25 cellular contexts compared by ENCODE assay signal in genomic region chr17:79498854-79499253, GRCh38.
"Had no signal": no experiment of that assay in that cellular context is flagged by ENCODE, and none has a peak within 500 bp of the region (broad histone marks: within the 10 kb centered on the region; RNA-seq: fewer than 3 reads in every experiment).

No MANE protein-coding gene starts in this region.

- ATAC-seq: effector memory CD8-positive, alpha-beta T cell; foreskin keratinocyte; gastrocnemius medialis; heart right ventricle; left cardiac atrium; left lung; left ventricle myocardium superior; lower lobe of right lung; mucosa of descending colon had no signal

- DNase-seq: colonic mucosa; cortex of kidney; effector CD8-positive, alpha-beta T cell; effector memory CD8-positive, alpha-beta T cell; endodermal cell; foreskin keratinocyte; gastrocnemius medialis; glutamatergic neuron; head of caudate nucleus; heart right ventricle; hippocampal formation; left cardiac atrium; left lung; left ventricle myocardium superior; lower lobe of right lung; mesenchymal stem cell; mucosa of descending colon; naive B cell had no signal

- FAIRE-seq: endometrium, endothelial cell of umbilical vein, islet of Langerhans, keratinocyte had no signal

- H3K9me3 Mint-ChIP-seq: endodermal cell, mesothelial cell of epicardium had no signal

- H3K36me3 Mint-ChIP-seq: mesothelial cell of epicardium, naive B cell had no signal

- H3K4me3 Mint-ChIP-seq: dendritic cell treated with granulocyte-macrophage colony-stimulating factor and Interleukin-4, amounts not matched to agents 40 ng/mL and 50 ng/mL, for 4 days; effector memory CD8-positive, alpha-beta T cell; endodermal cell; mesothelial cell of epicardium; naive B cell had no signal

- H3K27me3 ChIP-seq: colonic mucosa, foreskin keratinocyte had no signal

- H3K4me1 Mint-ChIP-seq: endodermal cell, naive B cell had no signal

- H3K4me1 ChIP-seq: colonic mucosa, esophagus muscularis mucosa, foreskin keratinocyte, gastrocnemius medialis, heart right ventricle, left lung, lower lobe of right lung had no signal

- H3K4me3 ChIP-seq: colonic mucosa, esophagus muscularis mucosa, gastrocnemius medialis, heart right ventricle, left lung, lower lobe of right lung, mucosa of descending colon had no signal

- H3K36me3 ChIP-seq: colonic mucosa, esophagus muscularis mucosa, gastrocnemius medialis, heart right ventricle, left lung, lower lobe of right lung had no signal

- H3K27ac ChIP-seq: colonic mucosa, esophagus muscularis mucosa, foreskin keratinocyte, gastrocnemius medialis, heart right ventricle, left lung, lower lobe of right lung had no signal

- H3K27ac Mint-ChIP-seq: dendritic cell treated with granulocyte-macrophage colony-stimulating factor and Interleukin-4, amounts not matched to agents 40 ng/mL and 50 ng/mL, for 4 days; effector memory CD8-positive, alpha-beta T cell; endodermal cell; mesothelial cell of epicardium; naive B cell had no signal

- H3K9me3 ChIP-seq: colonic mucosa, esophagus muscularis mucosa, gastrocnemius medialis, heart right ventricle, left lung, lower lobe of right lung, mucosa of descending colon had no signal
